Comparison of ENCODE assay signal across 1 cellular context in the genomic region with DNA sequence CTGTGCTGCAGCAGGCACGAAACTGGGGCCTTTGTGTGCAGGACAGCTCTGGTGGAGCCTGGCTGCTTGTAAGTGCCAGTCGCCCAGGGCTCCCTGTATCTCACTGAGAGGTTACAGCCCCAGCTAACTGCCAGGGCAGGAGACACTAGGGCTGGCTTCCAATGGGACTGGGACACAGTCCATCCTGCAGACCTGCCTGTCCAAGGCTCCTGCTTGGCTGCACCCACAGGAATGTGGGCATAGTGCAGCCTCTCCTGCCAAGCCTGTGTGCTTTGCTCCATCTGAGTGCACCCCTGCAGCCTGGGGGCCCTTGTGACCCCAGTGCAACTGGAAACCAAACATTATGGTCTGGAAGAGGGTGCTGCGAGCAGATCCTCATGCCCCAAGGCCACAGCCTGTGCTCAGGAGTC.
TF ChIP-seq lines count a peak whose summit lies in the region.

No MANE protein-coding gene starts in this region.

TF ChIP-seq in H1, 55 proteins besides CTCF, POLR2A, EP300 and RAD21 (continued from another document):
- TF ChIP-seq, protein P1, sequence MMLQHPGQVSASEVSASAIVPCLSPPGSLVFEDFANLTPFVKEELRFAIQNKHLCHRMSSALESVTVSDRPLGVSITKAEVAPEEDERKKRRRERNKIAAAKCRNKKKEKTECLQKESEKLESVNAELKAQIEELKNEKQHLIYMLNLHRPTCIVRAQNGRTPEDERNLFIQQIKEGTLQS (IDR thresholded peaks at IDR 0.05; ENCODE audit: insufficient read depth, low read depth, low read length): no peak
